In genomic region chr9:136496801-136497620, GRCh38 we compare ENCODE assay signal across 35 cellular contexts.
"Had no signal": no experiment of that assay in that cellular context is flagged by ENCODE, and none has a peak within 500 bp of the region (broad histone marks: within the 10 kb centered on the region; RNA-seq: fewer than 3 reads in every experiment).

No MANE protein-coding gene starts in this region.

- H3K9me3 ChIP-seq: ascending aorta had no signal

- H3K27ac ChIP-seq: ascending aorta, WERI-Rb-1 had no signal

- H3K9me3 Mint-ChIP-seq: activated CD4-positive, alpha-beta memory T cell treated with anti-CD3 and anti-CD28 coated beads, Interleukin-2, amount 10 ng/mL, durations not matched to agents 7 days and 5 days; activated CD4-positive, alpha-beta T cell treated with anti-CD3 and anti-CD28 coated beads, Interleukin-2, amount 10 ng/mL, durations not matched to agents 7 days and 5 days; activated naive CD4-positive, alpha-beta T cell treated with anti-CD3 and anti-CD28 coated beads, Interleukin-2, amount 50 U/mL, for 24 hours; activated naive CD8-positive, alpha-beta T cell treated with anti-CD3 and anti-CD28 coated beads, Interleukin-2, amount 10 ng/mL, durations not matched to agents 7 days and 5 days; activated naive CD8-positive, alpha-beta T cell treated with anti-CD3 and anti-CD28 coated beads, Interleukin-2, amount 50 U/mL, for 24 hours; activated T-cell treated with anti-CD3 and anti-CD28 coated beads, Interleukin-2, amount 50 U/mL, for 24 hours; activated T-helper 2 cell treated with anti-CD3 and anti-CD28 coated beads, Interferon-gamma antibody, Interleukin-2, Interleukin-4, amounts not matched to agents 10 μg/mL and 5 μg/mL and 100 μg/mL, durations not matched to agents 14 hours and 24 hours and 36 hours; brain; T-helper 1 cell treated with Interleukin-12 subunit alpha and Interleukin-12 subunit beta and Interleukin-4 antibody, amounts not matched to agents 30 μg/mL and 1 μg/mL, for 36 hours; T-helper 2 cell treated with Interferon-gamma antibody and Interleukin-4, amounts not matched to agents 5 μg/mL and 100 μg/mL, for 36 hours had no signal

- H3K27me3 ChIP-seq: ascending aorta had no signal

- H3K36me3 Mint-ChIP-seq: activated naive CD8-positive, alpha-beta T cell had no signal

- H3K27ac Mint-ChIP-seq: activated CD4-positive, alpha-beta memory T cell treated with anti-CD3 and anti-CD28 coated beads, Interleukin-2, amount 10 ng/mL, durations not matched to agents 7 days and 5 days; activated CD4-positive, alpha-beta T cell treated with anti-CD3 and anti-CD28 coated beads for 36 hours; activated CD4-positive, alpha-beta T cell treated with anti-CD3 and anti-CD28 coated beads, Interleukin-2, amount 10 ng/mL, durations not matched to agents 7 days and 5 days; activated CD8-positive, alpha-beta memory T cell treated with anti-CD3 and anti-CD28 coated beads, Interleukin-2, amount 10 ng/mL, durations not matched to agents 7 days and 5 days; activated CD8-positive, alpha-beta T cell treated with anti-CD3 and anti-CD28 coated beads, Interleukin-2, amount 10 ng/mL, durations not matched to agents 7 days and 5 days; activated naive CD4-positive, alpha-beta T cell treated with anti-CD3 and anti-CD28 coated beads, Interleukin-2, amount 10 ng/mL, durations not matched to agents 7 days and 5 days; activated naive CD4-positive, alpha-beta T cell treated with anti-CD3 and anti-CD28 coated beads, Interleukin-2, amount 50 U/mL, for 24 hours; activated naive CD8-positive, alpha-beta T cell; activated naive CD8-positive, alpha-beta T cell treated with anti-CD3 and anti-CD28 coated beads, Interleukin-2, amount 10 ng/mL, durations not matched to agents 7 days and 5 days; activated naive CD8-positive, alpha-beta T cell treated with anti-CD3 and anti-CD28 coated beads, Interleukin-2, amount 50 U/mL, for 24 hours; activated T-cell treated with anti-CD3 and anti-CD28 coated beads, Interleukin-2, amount 50 U/mL, for 24 hours; activated T-helper 2 cell treated with anti-CD3 and anti-CD28 coated beads, Interferon-gamma antibody, Interleukin-2, Interleukin-4, amounts not matched to agents 10 μg/mL and 5 μg/mL and 100 μg/mL, durations not matched to agents 14 hours and 24 hours and 36 hours; T-helper 1 cell treated with Interleukin-12 subunit alpha and Interleukin-12 subunit beta and Interleukin-4 antibody, amounts not matched to agents 30 μg/mL and 1 μg/mL, for 36 hours; T-helper 2 cell treated with Interferon-gamma antibody and Interleukin-4, amounts not matched to agents 5 μg/mL and 100 μg/mL, for 36 hours; WTC11 had no signal

- DNase-seq: activated CD4-positive, alpha-beta memory T cell treated with anti-CD3 and anti-CD28 coated beads, Interleukin-2, amount 10 ng/mL, durations not matched to agents 7 days and 5 days; activated CD4-positive, alpha-beta T cell treated with anti-CD3 and anti-CD28 coated beads for 1 hour; activated CD4-positive, alpha-beta T cell treated with anti-CD3 and anti-CD28 coated beads for 36 hours; activated CD4-positive, alpha-beta T cell treated with anti-CD3 and anti-CD28 coated beads for 48 hours; activated CD4-positive, alpha-beta T cell treated with anti-CD3 and anti-CD28 coated beads, Interleukin-2, amount 10 ng/mL, durations not matched to agents 7 days and 5 days; activated CD4-positive, alpha-beta T cell treated with anti-CD3 and anti-CD28 coated beads, Interleukin-2, amount 50 U/mL, for 48 hours; activated CD4-positive, CD25-positive, alpha-beta regulatory T cell; activated CD8-positive, alpha-beta memory T cell treated with anti-CD3 and anti-CD28 coated beads for 24 hours; activated CD8-positive, alpha-beta memory T cell treated with anti-CD3 and anti-CD28 coated beads, Interleukin-2, amount 10 ng/mL, durations not matched to agents 7 days and 5 days; activated CD8-positive, alpha-beta memory T cell treated with anti-CD3 and anti-CD28 coated beads, Interleukin-2, amount 50 U/mL, for 48 hours; activated CD8-positive, alpha-beta T cell treated with anti-CD3 and anti-CD28 coated beads, Interleukin-2, amount 10 ng/mL, durations not matched to agents 7 days and 5 days; activated effector memory CD4-positive, alpha-beta T cell treated with Interleukin-2 at 50 U/mL for 16 hours; activated gamma-delta T cell; activated naive CD4-positive, alpha-beta T cell treated with anti-CD3 and anti-CD28 coated beads, Interleukin-2, amount 10 ng/mL, durations not matched to agents 7 days and 5 days; activated naive CD4-positive, alpha-beta T cell treated with Interleukin-2 at 50 U/mL for 16 hours; activated naive CD8-positive, alpha-beta T cell treated with anti-CD3 and anti-CD28 coated beads, Interleukin-2, amount 10 ng/mL, durations not matched to agents 7 days and 5 days; activated naive CD8-positive, alpha-beta T cell treated with anti-CD3 and anti-CD28 coated beads, Interleukin-2, amount 50 U/mL, for 24 hours; activated T-cell treated with anti-CD3 and anti-CD28 coated beads, Interleukin-2, amount 50 U/mL, for 24 hours; activated T-cell treated with anti-CD3 and anti-CD28 coated beads, Interleukin-2, amount 50 U/mL, for 48 hours; amygdala; anterior cingulate cortex; central memory CD4-positive, alpha-beta T cell; T-helper 1 cell; T-helper 2 cell; T-helper 9 cell; WERI-Rb-1 had no signal

- H3K27me3 Mint-ChIP-seq: activated CD4-positive, alpha-beta memory T cell treated with anti-CD3 and anti-CD28 coated beads, Interleukin-2, amount 10 ng/mL, durations not matched to agents 7 days and 5 days; activated CD4-positive, alpha-beta T cell treated with anti-CD3 and anti-CD28 coated beads for 36 hours; activated CD4-positive, alpha-beta T cell treated with anti-CD3 and anti-CD28 coated beads, Interleukin-2, amount 10 ng/mL, durations not matched to agents 7 days and 5 days; activated CD8-positive, alpha-beta memory T cell treated with anti-CD3 and anti-CD28 coated beads, Interleukin-2, amount 10 ng/mL, durations not matched to agents 7 days and 5 days; activated naive CD4-positive, alpha-beta T cell treated with anti-CD3 and anti-CD28 coated beads, Interleukin-2, amount 10 ng/mL, durations not matched to agents 7 days and 5 days; activated naive CD4-positive, alpha-beta T cell treated with anti-CD3 and anti-CD28 coated beads, Interleukin-2, amount 50 U/mL, for 24 hours; activated naive CD8-positive, alpha-beta T cell; activated naive CD8-positive, alpha-beta T cell treated with anti-CD3 and anti-CD28 coated beads, Interleukin-2, amount 10 ng/mL, durations not matched to agents 7 days and 5 days; activated naive CD8-positive, alpha-beta T cell treated with anti-CD3 and anti-CD28 coated beads, Interleukin-2, amount 50 U/mL, for 24 hours; activated T-cell treated with anti-CD3 and anti-CD28 coated beads, Interleukin-2, amount 50 U/mL, for 24 hours; brain had no signal

- H3K4me3 Mint-ChIP-seq: activated CD4-positive, alpha-beta memory T cell treated with anti-CD3 and anti-CD28 coated beads, Interleukin-2, amount 10 ng/mL, durations not matched to agents 7 days and 5 days; activated CD4-positive, alpha-beta T cell treated with anti-CD3 and anti-CD28 coated beads for 36 hours; activated CD4-positive, alpha-beta T cell treated with anti-CD3 and anti-CD28 coated beads, Interleukin-2, amount 10 ng/mL, durations not matched to agents 7 days and 5 days; activated CD8-positive, alpha-beta memory T cell treated with anti-CD3 and anti-CD28 coated beads, Interleukin-2, amount 10 ng/mL, durations not matched to agents 7 days and 5 days; activated CD8-positive, alpha-beta T cell treated with anti-CD3 and anti-CD28 coated beads, Interleukin-2, amount 10 ng/mL, durations not matched to agents 7 days and 5 days; activated naive CD4-positive, alpha-beta T cell treated with anti-CD3 and anti-CD28 coated beads, Interleukin-2, amount 10 ng/mL, durations not matched to agents 7 days and 5 days; activated naive CD4-positive, alpha-beta T cell treated with anti-CD3 and anti-CD28 coated beads, Interleukin-2, amount 50 U/mL, for 24 hours; activated naive CD8-positive, alpha-beta T cell; activated naive CD8-positive, alpha-beta T cell treated with anti-CD3 and anti-CD28 coated beads, Interleukin-2, amount 10 ng/mL, durations not matched to agents 7 days and 5 days; activated naive CD8-positive, alpha-beta T cell treated with anti-CD3 and anti-CD28 coated beads, Interleukin-2, amount 50 U/mL, for 24 hours; activated T-cell treated with anti-CD3 and anti-CD28 coated beads, Interleukin-2, amount 50 U/mL, for 24 hours; brain; T-helper 1 cell treated with Interleukin-12 subunit alpha and Interleukin-12 subunit beta and Interleukin-4 antibody, amounts not matched to agents 30 μg/mL and 1 μg/mL, for 36 hours; T-helper 2 cell treated with Interferon-gamma antibody and Interleukin-4, amounts not matched to agents 5 μg/mL and 100 μg/mL, for 36 hours; WTC11 had no signal

- H3K4me1 Mint-ChIP-seq: activated CD4-positive, alpha-beta memory T cell treated with anti-CD3 and anti-CD28 coated beads, Interleukin-2, amount 10 ng/mL, durations not matched to agents 7 days and 5 days; activated CD4-positive, alpha-beta T cell treated with anti-CD3 and anti-CD28 coated beads for 36 hours; activated CD4-positive, alpha-beta T cell treated with anti-CD3 and anti-CD28 coated beads, Interleukin-2, amount 10 ng/mL, durations not matched to agents 7 days and 5 days; activated CD8-positive, alpha-beta memory T cell treated with anti-CD3 and anti-CD28 coated beads, Interleukin-2, amount 10 ng/mL, durations not matched to agents 7 days and 5 days; activated naive CD4-positive, alpha-beta T cell treated with anti-CD3 and anti-CD28 coated beads, Interleukin-2, amount 10 ng/mL, durations not matched to agents 7 days and 5 days; activated naive CD4-positive, alpha-beta T cell treated with anti-CD3 and anti-CD28 coated beads, Interleukin-2, amount 50 U/mL, for 24 hours; activated naive CD8-positive, alpha-beta T cell treated with anti-CD3 and anti-CD28 coated beads, Interleukin-2, amount 10 ng/mL, durations not matched to agents 7 days and 5 days; activated naive CD8-positive, alpha-beta T cell treated with anti-CD3 and anti-CD28 coated beads, Interleukin-2, amount 50 U/mL, for 24 hours; WTC11 had no signal

- ATAC-seq: activated CD4-positive, alpha-beta T cell treated with anti-CD3 and anti-CD28 coated beads for 36 hours; activated CD4-positive, CD25-positive, alpha-beta regulatory T cell treated with anti-CD3 and anti-CD28 coated beads, Interleukin-2, amount 50 U/mL, for 24 hours; activated CD8-positive, alpha-beta memory T cell treated with anti-CD3 and anti-CD28 coated beads, Interleukin-2, amount 10 ng/mL, durations not matched to agents 7 days and 5 days; activated CD8-positive, alpha-beta T cell treated with anti-CD3 and anti-CD28 coated beads, Interleukin-2, amount 10 ng/mL, durations not matched to agents 7 days and 5 days; activated naive CD8-positive, alpha-beta T cell treated with anti-CD3 and anti-CD28 coated beads, Interleukin-2, amount 50 U/mL, for 24 hours; WTC11 had no signal

- H3K4me3 ChIP-seq: ascending aorta had no signal
